Comparison of ENCODE assay signal across 18 cellular contexts in the genomic region with DNA sequence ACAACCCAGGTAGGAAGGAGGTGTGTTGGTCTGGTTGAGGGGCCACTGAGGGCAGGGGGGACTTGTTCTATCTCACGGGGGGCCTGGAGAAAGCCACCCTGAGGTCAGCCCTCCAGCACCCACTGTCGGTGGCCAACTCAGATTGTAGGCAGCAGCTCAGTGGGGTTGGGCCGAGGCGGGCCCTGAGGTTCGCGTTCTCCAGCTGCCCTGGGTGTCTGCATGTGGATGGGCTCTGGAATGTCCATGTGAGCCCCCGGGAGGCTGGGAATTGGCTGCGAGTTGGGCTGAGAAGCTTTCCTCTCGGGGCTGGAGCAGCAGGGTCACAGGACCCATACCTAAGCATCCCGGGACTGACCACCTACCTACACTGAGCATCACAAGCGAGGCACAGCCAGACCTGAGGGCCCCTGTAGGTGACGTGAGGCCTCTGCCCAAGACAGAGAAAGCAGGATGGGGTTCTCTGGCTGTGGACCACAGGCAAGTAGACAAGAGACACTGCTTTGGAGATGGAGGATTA.
DNase-seq lines count a peak whose midpoint lies in the region; ATAC-seq lines count a peak whose summit lies in the region.
"Had no signal": no experiment of that assay in that cellular context is flagged by ENCODE, and none has a peak within 500 bp of the region (broad histone marks: within the 10 kb centered on the region; RNA-seq: fewer than 3 reads in every experiment).

No MANE protein-coding gene starts in this region.

- H2AFZ ChIP-seq in neuronal stem cell (ENCODE audit: low read length), result no peak overlapping the region

- no peak overlapping the region for H3K4me2 ChIP-seq in neuronal stem cell (ENCODE audit: insufficient read depth, low read length, poor library complexity, severe bottlenecking)

- no peaks in the 10 kb centered on the region for H3K79me1 ChIP-seq in neuronal stem cell (ENCODE audit: low read depth, low read length)

- H4K8ac ChIP-seq in neuronal stem cell (ENCODE audit: low read depth, low read length), result no peak overlapping the region

- H2BK15ac ChIP-seq in neuronal stem cell (ENCODE audit: low read length), result peak overlapping the region; percentile 2

- no peak overlapping the region for H3K23ac ChIP-seq in neuronal stem cell (ENCODE audit: low read depth, low read length, poor library complexity)

- H3K36me3 Mint-ChIP-seq in dendritic cell treated with granulocyte-macrophage colony-stimulating factor and Interleukin-4, amounts not matched to agents 40 ng/mL and 50 ng/mL, for 4 days (ENCODE audit: low read depth), result peaks cover 3% of the 10 kb centered on the region
- H3K36me3 Mint-ChIP-seq: CD14-positive monocyte; CD8-positive, alpha-beta T cell had no signal

- H3K9ac ChIP-seq in neuronal stem cell (ENCODE audit: low read depth, low read length, poor library complexity), result no peak overlapping the region

- H2BK12ac ChIP-seq in neuronal stem cell (ENCODE audit: low read length), result no peak overlapping the region

- H2BK120ac ChIP-seq in neuronal stem cell (ENCODE audit: low read depth, low read length), result no peak overlapping the region

- intact Hi-C loops in right cardiac atrium (cut with DNase I), result loop anchor here in 1 of 4 donors (5.0 kb wide), 1 partner anchor 85 kb away; no protein-coding TSS in a partner anchor
- intact Hi-C loops in left cardiac atrium (cut with DNase I), result no loop called here
- intact Hi-C loops in dendritic cell treated with granulocyte-macrophage colony-stimulating factor and Interleukin-4, amounts not matched to agents 40 ng/mL and 50 ng/mL, for 4 days (cut with micrococcal nuclease), result no loop called here

- no peak overlapping the region for H2AK5ac ChIP-seq in neuronal stem cell (ENCODE audit: low read depth, low read length)

- H3K14ac ChIP-seq in neuronal stem cell (ENCODE audit: low read length), result no peak overlapping the region

- H3K4me1 ChIP-seq in right cardiac atrium (ENCODE audit: control insufficient read depth, insufficient read depth, low read length), result peaks cover 5% of the 10 kb centered on the region
- H3K4me1 ChIP-seq in neuronal stem cell (ENCODE audit: control insufficient read depth in 2 of 2, insufficient read depth in 1 of 2, low read depth in 1 of 2, low read length in 2 of 2), result no peaks in the 10 kb centered on the region

- H3K9me3 ChIP-seq in right cardiac atrium (ENCODE audit: control insufficient read depth, low read length), result no peaks in the 10 kb centered on the region
- peaks cover 0 to 3% of the 10 kb centered on the region in 2 donors for H3K9me3 ChIP-seq in neuronal stem cell (replicated peaks in 1 of 2; ENCODE audit: control insufficient read depth in 2 of 2, insufficient read depth in 1 of 2, low read depth in 1 of 2, low read length in 2 of 2)
- no peaks in the 10 kb centered on the region for H3K9me3 ChIP-seq in MG63

- 81% methylated on average over 12 of the region's 12 CpGs for WGBS in right cardiac atrium
- no CpG with 5 or more reads among the region's 12 CpGs for WGBS in neuronal stem cell (ENCODE audit: extremely low coverage in 2 of 2, insufficient read length in 2 of 2, insufficient replicate concordance in 1 of 2), 2 donors

- H3K27ac Mint-ChIP-seq in dendritic cell treated with granulocyte-macrophage colony-stimulating factor and Interleukin-4, amounts not matched to agents 40 ng/mL and 50 ng/mL, for 4 days, result peak overlapping the region; percentile 68
- H3K27ac Mint-ChIP-seq: CD14-positive monocyte; CD8-positive, alpha-beta T cell; HFFc6 had no signal

- H3K27me3 ChIP-seq in right cardiac atrium (ENCODE audit: control insufficient read depth, insufficient read depth) (no peaks in the 10 kb centered on the region), neuronal stem cell (ENCODE audit: control insufficient read depth in 3 of 3, insufficient read depth in 3 of 3, low read depth in 1 of 3, low read length in 3 of 3) (no peaks in the 10 kb centered on the region), MG63 (no peaks in the 10 kb centered on the region)

- ATAC-seq in right cardiac atrium (no peak), left cardiac atrium (no peak)
- ATAC-seq: CD8-positive, alpha-beta T cell had no signal

- DNase-seq in right cardiac atrium (no peak), left cardiac atrium (no peak), neuronal stem cell (ENCODE audit: low spot score) (no peak), MG63 (no peak), DMS153 treated with DMSO at 0.1 percent for 48 hours (lab: John Stamatoyannopoulos, UW; ENCODE audit: unreplicated experiment) (no peak)
- no peak for DNase-seq in activated CD4-positive, CD25-positive, alpha-beta regulatory T cell (lab: John Stamatoyannopoulos, UW)
- DNase-seq: ACHN; CD8-positive, alpha-beta T cell; COR-L47; DMS153; DND-41; GDM1; HCEC 1CT; HFFc6; KG1 had no signal

- no peak overlapping the region for H2BK5ac ChIP-seq in neuronal stem cell (ENCODE audit: low read length)

- H3K36me3 ChIP-seq in neuronal stem cell (replicated peaks in 1 of 2; ENCODE audit: control insufficient read depth in 2 of 2, insufficient read depth in 2 of 2, low read length in 2 of 2) (no peaks in the 10 kb centered on the region), MG63 (no peaks in the 10 kb centered on the region)

- H3K4me3 ChIP-seq in right cardiac atrium (ENCODE audit: low read length), result no peak overlapping the region
- no peak overlapping the region for H3K4me3 ChIP-seq in neuronal stem cell (ENCODE audit: low read length in 2 of 2)
- no peak overlapping the region for H3K4me3 ChIP-seq in MG63

- H3K18ac ChIP-seq in neuronal stem cell (ENCODE audit: low read length), result peak overlapping the region; percentile 16

- H3K27ac ChIP-seq in right cardiac atrium (ENCODE audit: low read length), result peak overlapping the region; percentile 71
- H3K27ac ChIP-seq in neuronal stem cell (replicated peaks; ENCODE audit: low read length), result no peak overlapping the region
- H3K27ac ChIP-seq: HL-60 had no signal

- no peak overlapping the region for H3K4ac ChIP-seq in neuronal stem cell (ENCODE audit: low read length)

- no peak overlapping the region for H4K91ac ChIP-seq in neuronal stem cell (ENCODE audit: low read depth, low read length, poor library complexity)

- H3K4me1 Mint-ChIP-seq in dendritic cell treated with granulocyte-macrophage colony-stimulating factor and Interleukin-4, amounts not matched to agents 40 ng/mL and 50 ng/mL, for 4 days (ENCODE audit: low read depth), result peaks cover 45% of the 10 kb centered on the region

- H3K27me3 Mint-ChIP-seq in dendritic cell treated with granulocyte-macrophage colony-stimulating factor and Interleukin-4, amounts not matched to agents 40 ng/mL and 50 ng/mL, for 4 days, result no peaks in the 10 kb centered on the region

- H3K4me3 Mint-ChIP-seq in dendritic cell treated with granulocyte-macrophage colony-stimulating factor and Interleukin-4, amounts not matched to agents 40 ng/mL and 50 ng/mL, for 4 days, result no peak overlapping the region
- H3K4me3 Mint-ChIP-seq: CD14-positive monocyte; CD8-positive, alpha-beta T cell; HFFc6 had no signal

- peaks cover 5% of the 10 kb centered on the region for H3K9me3 Mint-ChIP-seq in dendritic cell treated with granulocyte-macrophage colony-stimulating factor and Interleukin-4, amounts not matched to agents 40 ng/mL and 50 ng/mL, for 4 days
